ENCODE assay signal across 1 cellular context in genomic region chr14:71606575-71606974, GRCh38.
TF ChIP-seq lines count a peak whose summit lies in the region.

No MANE protein-coding gene starts in this region.

TF ChIP-seq in H1, 55 proteins besides CTCF, POLR2A, EP300 and RAD21:
- TF ChIP-seq HDAC6 (IDR thresholded peaks at IDR 0.05; ENCODE audit: low read depth, low read length) (no peak), EZH2 (IDR thresholded peaks at IDR 0.05; ENCODE audit: low read depth, low read length, severe bottlenecking) (no peak), NANOG (IDR thresholded peaks at IDR 0.05; ENCODE audit: insufficient read depth, low read depth, low read length, poor library complexity, severe bottlenecking) (no peak), CHD7 (IDR thresholded peaks at IDR 0.05; ENCODE audit: insufficient replicate concordance, low read length) (no peak), NRF1 (IDR thresholded peaks at IDR 0.05; ENCODE audit: low read depth, low read length) (no peak), CBX8 (IDR thresholded peaks at IDR 0.05; ENCODE audit: borderline replicate concordance, low read depth, low read length) (no peak), EGR1 (IDR thresholded peaks at IDR 0.05; ENCODE audit: borderline replicate concordance, low read depth, low read length) (no peak), ATF3 (IDR thresholded peaks at IDR 0.05; ENCODE audit: insufficient read depth, low read depth, low read length) (no peak), USF2 (IDR thresholded peaks at IDR 0.05; ENCODE audit: low read length) (no peak), SP1 (IDR thresholded peaks at IDR 0.05; ENCODE audit: low read depth, low read length) (no peak), RFX5 (IDR thresholded peaks at IDR 0.05; ENCODE audit: borderline replicate concordance, low read depth, low read length) (no peak), TAF7 (optimal IDR thresholded peaks at IDR 0.05; ENCODE audit: borderline replicate concordance, low read depth, low read length) (no peak), MAFK (IDR thresholded peaks at IDR 0.05; ENCODE audit: low read depth, low read length) (no peak), SIN3A (conservative IDR thresholded peaks at IDR 0.05 in 1 of 2, IDR thresholded peaks at IDR 0.05 in 1 of 2; ENCODE audit: low read depth in 1 of 2, low read length in 2 of 2) (no peak), MAX (IDR thresholded peaks at IDR 0.05) (no peak), FOSL1 (IDR thresholded peaks at IDR 0.05; ENCODE audit: insufficient read depth, low read depth, low read length) (no peak)
